In genomic region chr12:24903305-24904088, GRCh38 we compare ENCODE assay signal across 8 cellular contexts. TPM values are rescaled to one million over a fixed set of nuclear protein-coding genes. Genes with fewer than 3 reads are reported as not detected.
DNase-seq lines count a peak whose midpoint lies in the region; ATAC-seq lines count a peak whose summit lies in the region.

No MANE protein-coding gene starts in this region.

- no peak overlapping the region for H3K9ac ChIP-seq in iPS-15b (ENCODE audit: low read depth, low read length)

- H3K27ac ChIP-seq in skin epidermis = peak overlapping the region in 10 of 21 experiments; percentile 34 to 76 (median 59)

- peak; percentile 2 for ATAC-seq in GM21360 (IDR thresholded peaks at IDR 0.05; ENCODE audit: unreplicated experiment)
- no peak for ATAC-seq in activated naive CD8-positive, alpha-beta T cell treated with anti-CD3 and anti-CD28 coated beads, Interleukin-2, amount 10 ng/mL, durations not matched to agents 7 days and 5 days (ENCODE audit: low read depth)

- no peak for DNase-seq in activated naive CD8-positive, alpha-beta T cell treated with anti-CD3 and anti-CD28 coated beads, Interleukin-2, amount 10 ng/mL, durations not matched to agents 7 days and 5 days
- DNase-seq in NCI-H1930 (lab: John Stamatoyannopoulos, UW) = no peak
- no peak for DNase-seq in NCI-H1694 (lab: John Stamatoyannopoulos, UW)
- no peak for DNase-seq in COLO829 (ENCODE audit: low spot score)
- no peak for DNase-seq in NAMALWA (ENCODE audit: low spot score)

- peaks cover 17% of the 10 kb centered on the region for H3K4me1 Mint-ChIP-seq in activated naive CD8-positive, alpha-beta T cell treated with anti-CD3 and anti-CD28 coated beads, Interleukin-2, amount 10 ng/mL, durations not matched to agents 7 days and 5 days

- peak overlapping the region; percentile 88 for H3K27ac Mint-ChIP-seq in activated naive CD8-positive, alpha-beta T cell treated with anti-CD3 and anti-CD28 coated beads, Interleukin-2, amount 10 ng/mL, durations not matched to agents 7 days and 5 days

- peak overlapping the region; percentile 85 for H3K4me3 ChIP-seq in iPS-15b (ENCODE audit: low read depth, low read length)
- H3K4me3 ChIP-seq in skin epidermis = peak overlapping the region; percentile 32 to 55 (median 50)

- peaks cover 15% of the 10 kb centered on the region for H3K4me1 ChIP-seq in iPS-15b (ENCODE audit: control insufficient read depth, insufficient read depth, low read length)

- H3K27me3 ChIP-seq in iPS-15b (ENCODE audit: control insufficient read depth, insufficient read depth, low read length) = peaks cover 23% of the 10 kb centered on the region

- POLR2A ChIA-PET in activated naive CD8-positive, alpha-beta T cell treated with anti-CD3 and anti-CD28 coated beads, Interleukin-2, amount 10 ng/mL, durations not matched to agents 7 days and 5 days (lab: Charles Lee) = interaction anchor here (1.1 to 1.4 kb wide), 2 partner anchors 43 to 89 kb away, joined by 3 to 4 read pairs; no protein-coding TSS in a partner anchor

- H3K9me3 ChIP-seq in iPS-15b (ENCODE audit: control insufficient read depth, insufficient read depth, low read length) = no peaks in the 10 kb centered on the region

- peaks cover 18% of the 10 kb centered on the region for H3K27me3 Mint-ChIP-seq in activated naive CD8-positive, alpha-beta T cell treated with anti-CD3 and anti-CD28 coated beads, Interleukin-2, amount 10 ng/mL, durations not matched to agents 7 days and 5 days

- peaks cover 8% of the 10 kb centered on the region for H3K36me3 Mint-ChIP-seq in activated naive CD8-positive, alpha-beta T cell treated with anti-CD3 and anti-CD28 coated beads, Interleukin-2, amount 10 ng/mL, durations not matched to agents 7 days and 5 days

- no peaks in the 10 kb centered on the region for H3K9me3 Mint-ChIP-seq in activated naive CD8-positive, alpha-beta T cell treated with anti-CD3 and anti-CD28 coated beads, Interleukin-2, amount 10 ng/mL, durations not matched to agents 7 days and 5 days

- no peaks in the 10 kb centered on the region for H3K36me3 ChIP-seq in iPS-15b (ENCODE audit: control insufficient read depth, insufficient read depth, low read length)

- peak overlapping the region; percentile 99 for H3K4me3 Mint-ChIP-seq in activated naive CD8-positive, alpha-beta T cell treated with anti-CD3 and anti-CD28 coated beads, Interleukin-2, amount 10 ng/mL, durations not matched to agents 7 days and 5 days

RNA-seq across cellular contexts. Expression of gene BCAT1, which starts 45.4 kb away (rescaled TPM):
- total RNA-seq in activated naive CD8-positive, alpha-beta T cell treated with anti-CD3 and anti-CD28 coated beads, Interleukin-2, amount 10 ng/mL, durations not matched to agents 7 days and 5 days = 10 to 100 TPM; 11.6 to 15.8 TPM
